Comparison of ENCODE assay signal across 19 cellular contexts in genomic region chr5:94240064-94240463, GRCh38.
DNase-seq lines count a peak whose midpoint lies in the region; ATAC-seq, FAIRE-seq and TF ChIP-seq lines count a peak whose summit lies in the region.
"Had no signal": no experiment of that assay in that cellular context is flagged by ENCODE, and none has a peak within 500 bp of the region (broad histone marks: within the 10 kb centered on the region; RNA-seq: fewer than 3 reads in every experiment).

No MANE protein-coding gene starts in this region.

- no peaks in the 10 kb centered on the region for H4K20me1 ChIP-seq in SK-N-SH (ENCODE audit: insufficient read depth)

- peak overlapping the region; percentile 61 to 87 for H3K27ac ChIP-seq in SK-N-SH (ENCODE audit: low read depth in 2 of 2, low read length in 1 of 2)
- H3K27ac ChIP-seq in left lung, result no peak overlapping the region
- peak overlapping the region in 1 of 4 donors; percentile 7 for H3K27ac ChIP-seq in esophagus squamous epithelium
- no peak overlapping the region for H3K27ac ChIP-seq in CD4-positive, alpha-beta memory T cell (ENCODE audit: low read depth, low read length)

- no peak for TF ChIP-seq POLR2A in H54 (IDR thresholded peaks at IDR 0.05; ENCODE audit: low read depth, low read length)
- no peak for TF ChIP-seq POLR2A in esophagus squamous epithelium (IDR thresholded peaks at IDR 0.05)

- no peaks in the 10 kb centered on the region for H3K79me2 ChIP-seq in SK-N-SH (ENCODE audit: insufficient read depth)

- POLR2A ChIA-PET in SK-N-SH (lab: Yijun Ruan, JAX), result no interaction called here
- POLR2A ChIA-PET in CD4-positive, alpha-beta memory T cell (lab: Charles Lee; ENCODE audit: partially characterized antibody), result no interaction called here

- 0 out of 2 replicates have a peak overlapping the region, but pooled peaks have one; percentile 28 for H3K4me2 ChIP-seq in SK-N-SH

- TF ChIP-seq CTCF in SK-N-SH (IDR thresholded peaks at IDR 0.05) (no peak), left lung (IDR thresholded peaks at IDR 0.05) (no peak), esophagus squamous epithelium (IDR thresholded peaks at IDR 0.05) (no peak)

- TF ChIP-seq EP300 in SK-N-SH (IDR thresholded peaks at IDR 0.05; ENCODE audit: borderline replicate concordance in 1 of 2, low read depth in 1 of 2, low read length in 1 of 2), result no peak

- H3K36me3 Mint-ChIP-seq in CD4-positive, alpha-beta memory T cell, result no peaks in the 10 kb centered on the region

- intact Hi-C loops in left lung (cut with DNase I), result no loop called here
- intact Hi-C loops in esophagus squamous epithelium (cut with DNase I), result no loop called here
- intact Hi-C loops in CD4-positive, alpha-beta memory T cell (cut with micrococcal nuclease), result no loop called here

- ATAC-seq in left lung, result peak; percentile 19
- ATAC-seq in activated CD4-positive, CD25-positive, alpha-beta regulatory T cell treated with anti-CD3 and anti-CD28 coated beads, Interleukin-2, amount 50 U/mL, for 24 hours, result no peak

- no peaks in the 10 kb centered on the region for H3F3A ChIP-seq in SK-N-SH (replicated peaks; ENCODE audit: insufficient read depth)

- TF ChIP-seq RAD21 in SK-N-SH (IDR thresholded peaks at IDR 0.05; ENCODE audit: low read length), result no peak

- H3K4me3 ChIP-seq in SK-N-SH (ENCODE audit: low read depth in 2 of 2, low read length in 1 of 2), result no peak overlapping the region
- H3K4me3 ChIP-seq in left lung, result no peak overlapping the region
- no peak overlapping the region for H3K4me3 ChIP-seq in esophagus squamous epithelium
- no peak overlapping the region for H3K4me3 ChIP-seq in CD4-positive, alpha-beta memory T cell (ENCODE audit: low read length in 2 of 2)

- WGBS in SK-N-SH (ENCODE audit: low lambda C conversion rate), result 68% methylated on average over 4 of the region's 4 CpGs
- WGBS in esophagus squamous epithelium, 2 donors, result 32 to 44% methylated on average over 4 of the region's 4 CpGs

- H3K9me3 ChIP-seq in SK-N-SH (no peaks in the 10 kb centered on the region), left lung (peaks cover 0 to 15% of the 10 kb centered on the region in 2 donors), esophagus squamous epithelium (peaks cover 0 to 13% (median 0%) of the 10 kb centered on the region in 3 donors)
- no peaks in the 10 kb centered on the region for H3K9me3 ChIP-seq in CD4-positive, alpha-beta memory T cell (ENCODE audit: control insufficient read depth in 1 of 2, low read length in 2 of 2)

- H3K27me3 Mint-ChIP-seq in CD4-positive, alpha-beta memory T cell, result no peaks in the 10 kb centered on the region

- H3K27me3 ChIP-seq in SK-N-SH (ENCODE audit: insufficient read depth) (no peaks in the 10 kb centered on the region), left lung (no peaks in the 10 kb centered on the region), esophagus squamous epithelium (no peaks in the 10 kb centered on the region)
- no peaks in the 10 kb centered on the region for H3K27me3 ChIP-seq in CD4-positive, alpha-beta memory T cell (ENCODE audit: insufficient read depth, low read length)

- no peak overlapping the region for H3K27ac Mint-ChIP-seq in CD4-positive, alpha-beta memory T cell

- H3K9ac ChIP-seq in SK-N-SH, result no peak overlapping the region

- CTCF ChIA-PET in SK-N-SH (lab: Yijun Ruan, JAX), result interaction anchor here (1.5 kb wide), 1 partner anchor 18 kb away, joined by 4 read pairs; no protein-coding TSS in a partner anchor
- CTCF ChIA-PET in CD4-positive, alpha-beta memory T cell (lab: Charles Lee; ENCODE audit: partially characterized antibody), result no interaction called here

- H3K4me1 Mint-ChIP-seq in CD4-positive, alpha-beta memory T cell, result peaks cover 0 to 1% (median 0%) of the 10 kb centered on the region in 4 donors

- no peak overlapping the region for H2AFZ ChIP-seq in SK-N-SH (ENCODE audit: low read depth)

- DNase-seq in H54 (ENCODE audit: insufficient read length, low spot score) (no peak), SK-N-SH (no peak), left lung (no peak), HK-2 (ENCODE audit: unreplicated experiment) (no peak), esophagus squamous epithelium (lab: John Stamatoyannopoulos, UW) (no peak)
- DNase-seq in CD4-positive, alpha-beta memory T cell, result no peak
- DNase-seq: AML-193, C1 segment of cervical spinal cord, DMS53, GDM1, H7, KBM-7, NCI-H1436, NCI-H187 treated with DMSO at 0.1 percent for 48 hours, NCI-H2107, NCI-H526 treated with DMSO at 0.1 percent for 48 hours, Right ventricle myocardium superior had no signal

- H3K9me3 Mint-ChIP-seq in CD4-positive, alpha-beta memory T cell, result peaks cover 0 to 5% (median 2%) of the 10 kb centered on the region in 8 donors

- H3K36me3 ChIP-seq in SK-N-SH (replicated peaks in 1 of 2; ENCODE audit: control insufficient read depth in 1 of 2, insufficient read depth in 2 of 2, low read length in 1 of 2) (no peaks in the 10 kb centered on the region), left lung (no peaks in the 10 kb centered on the region), esophagus squamous epithelium (no peaks in the 10 kb centered on the region)
- no peaks in the 10 kb centered on the region for H3K36me3 ChIP-seq in CD4-positive, alpha-beta memory T cell (ENCODE audit: insufficient read depth, low read length)

- FAIRE-seq in H54 (lab: Jason Lieb, UNC), result peak; percentile 70
- FAIRE-seq: GM19239 had no signal

- no peaks in the 10 kb centered on the region for H3K9me2 ChIP-seq in SK-N-SH

- H3K4me1 ChIP-seq in SK-N-SH (ENCODE audit: control insufficient read depth in 1 of 2, insufficient read depth in 2 of 2, low read depth in 1 of 2, low read length in 1 of 2) (peaks cover 6 to 7% of the 10 kb centered on the region in 2 experiments; a peak in 3 of 4 replicates), left lung (no peaks in the 10 kb centered on the region), esophagus squamous epithelium (peaks cover 3 to 26% (median 5%) of the 10 kb centered on the region in 3 donors)
- H3K4me1 ChIP-seq in CD4-positive, alpha-beta memory T cell (ENCODE audit: insufficient read depth, low read length), result no peaks in the 10 kb centered on the region

- no peak overlapping the region for H3K4me3 Mint-ChIP-seq in CD4-positive, alpha-beta memory T cell

TF ChIP-seq in SK-N-SH, 30 proteins besides CTCF, POLR2A, EP300 and RAD21:
- no peak for TF ChIP-seq TCF12 (IDR thresholded peaks at IDR 0.05)
- TF ChIP-seq SMC3 (IDR thresholded peaks at IDR 0.05; ENCODE audit: low read depth, low read length), result no peak
- TF ChIP-seq RFX5 (IDR thresholded peaks at IDR 0.05; ENCODE audit: low read length), result no peak
- no peak for TF ChIP-seq RXRA (IDR thresholded peaks at IDR 0.05; ENCODE audit: borderline replicate concordance, low read depth)
- TF ChIP-seq GABPA (IDR thresholded peaks at IDR 0.05; ENCODE audit: low read depth), result no peak
- TF ChIP-seq CHD2 (IDR thresholded peaks at IDR 0.05; ENCODE audit: low read length, partially characterized antibody), result no peak
- TF ChIP-seq MXI1 (IDR thresholded peaks at IDR 0.05; ENCODE audit: low read depth, low read length), result no peak
- TF ChIP-seq PBX3 (IDR thresholded peaks at IDR 0.05), result no peak

Comparison
In these comparisons a context has a peak if more than half of its experiments do, and no peak if none do; other contexts are left out.
1. H3K27ac ChIP-seq: peak in SK-N-SH (2 of 2); none in left lung (0 of 2) and CD4-positive, alpha-beta memory T cell (single experiment).